Comparison of ENCODE assay signal across 10 cellular contexts in the genomic region with DNA sequence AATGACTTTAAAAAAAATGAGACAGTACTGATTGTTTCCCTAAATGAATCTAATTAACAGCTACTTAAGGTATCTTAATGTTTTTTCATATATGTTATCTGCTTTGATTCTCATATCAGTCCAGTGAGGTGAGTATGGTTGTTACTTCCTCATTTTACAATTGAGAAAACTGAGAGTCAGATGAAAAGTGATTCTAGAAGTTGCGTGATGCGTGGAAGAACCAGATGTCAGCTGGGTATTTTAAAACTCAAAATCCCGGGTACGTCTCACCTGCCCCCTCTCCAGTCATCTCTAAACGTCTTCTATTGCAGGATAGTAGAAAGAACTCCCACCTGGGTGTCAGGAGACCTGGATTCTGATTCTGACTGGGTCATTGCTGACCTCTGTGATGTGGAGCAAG.
DNase-seq lines count a peak whose midpoint lies in the region; ATAC-seq lines count a peak whose summit lies in the region.
"Had no signal": no experiment of that assay in that cellular context is flagged by ENCODE, and none has a peak within 500 bp of the region (broad histone marks: within the 10 kb centered on the region; RNA-seq: fewer than 3 reads in every experiment).

No MANE protein-coding gene starts in this region.

- H3K27ac ChIP-seq in mesenchymal stem cell (ENCODE audit: low read length, poor library complexity, severe bottlenecking) = no peak overlapping the region
- no peak overlapping the region for H3K27ac ChIP-seq in right cardiac atrium (ENCODE audit: low read length)
- H3K27ac ChIP-seq: upper lobe of right lung had no signal

- CTCF ChIA-PET in activated CD4-positive, alpha-beta T cell treated with anti-CD3 and anti-CD28 coated beads for 36 hours (lab: Charles Lee) = interaction anchor here (0.8 to 1.3 kb wide), 2 partner anchors 8 to 10 kb away, joined by 3 read pairs; no protein-coding TSS in a partner anchor

- no peak overlapping the region for H3K18ac ChIP-seq in mesenchymal stem cell (ENCODE audit: low read depth in 1 of 2, low read length in 2 of 2)

- WGBS in mesenchymal stem cell = 100% methylated on average over 1 of the region's 5 CpGs
- 85% methylated on average over 5 of the region's 5 CpGs for WGBS in right cardiac atrium

- no peak overlapping the region for H3K27ac Mint-ChIP-seq in activated CD4-positive, alpha-beta T cell treated with anti-CD3 and anti-CD28 coated beads for 36 hours

- H3K9ac ChIP-seq in mesenchymal stem cell (ENCODE audit: low read length) = no peak overlapping the region

- H2BK12ac ChIP-seq in mesenchymal stem cell (ENCODE audit: low read length in 2 of 2) = no peak overlapping the region

- H3K79me1 ChIP-seq in mesenchymal stem cell (replicated peaks; ENCODE audit: low read length, poor library complexity, severe bottlenecking) = peaks cover 19% of the 10 kb centered on the region

- H2BK5ac ChIP-seq in mesenchymal stem cell (ENCODE audit: low read depth, low read length, poor library complexity, severe bottlenecking) = no peak overlapping the region

- H3K27me3 ChIP-seq in mesenchymal stem cell (ENCODE audit: control insufficient read depth in 1 of 2, insufficient read depth in 1 of 2, low read length in 2 of 2) (no peaks in the 10 kb centered on the region), right cardiac atrium (ENCODE audit: control insufficient read depth, insufficient read depth) (no peaks in the 10 kb centered on the region)
- H3K27me3 ChIP-seq: upper lobe of right lung had no signal

- H4K8ac ChIP-seq in mesenchymal stem cell (ENCODE audit: low read length) = no peak overlapping the region

- peak overlapping the region; percentile 10 for H3K4me2 ChIP-seq in mesenchymal stem cell (ENCODE audit: low read length, poor library complexity, severe bottlenecking)

- no peaks in the 10 kb centered on the region for H3K36me3 ChIP-seq in mesenchymal stem cell (ENCODE audit: control insufficient read depth in 1 of 2, insufficient read depth in 2 of 2, low read depth in 1 of 2, low read length in 2 of 2)
- H3K36me3 ChIP-seq: upper lobe of right lung had no signal

- no peaks in the 10 kb centered on the region for H3K27me3 Mint-ChIP-seq in activated CD4-positive, alpha-beta T cell treated with anti-CD3 and anti-CD28 coated beads for 36 hours

- H2AFZ ChIP-seq in mesenchymal stem cell (ENCODE audit: low read depth, low read length) = no peak overlapping the region

- H2BK15ac ChIP-seq in mesenchymal stem cell (ENCODE audit: low read depth, poor library complexity, severe bottlenecking) = no peak overlapping the region

- ATAC-seq in GM18861 (IDR thresholded peaks at IDR 0.05; ENCODE audit: unreplicated experiment) (peak; percentile 87), GM21717 (IDR thresholded peaks at IDR 0.05; ENCODE audit: unreplicated experiment) (peak; percentile 80), HG03342 (IDR thresholded peaks at IDR 0.05; ENCODE audit: unreplicated experiment) (peak; percentile 89), right cardiac atrium (no peak), left cardiac atrium (no peak)
- no peak for ATAC-seq in activated CD4-positive, alpha-beta T cell treated with anti-CD3 and anti-CD28 coated beads for 36 hours
- ATAC-seq: upper lobe of right lung had no signal

- no peak overlapping the region for H3K4ac ChIP-seq in mesenchymal stem cell (ENCODE audit: low read depth in 1 of 2, low read length in 2 of 2)

- no peak for DNase-seq in mesenchymal stem cell
- no peak for DNase-seq in right cardiac atrium
- DNase-seq in activated CD4-positive, alpha-beta T cell treated with anti-CD3 and anti-CD28 coated beads for 36 hours = no peak
- DNase-seq in left cardiac atrium = no peak
- no peak for DNase-seq in cerebellar cortex (ENCODE audit: low spot score)
- DNase-seq: NCI-H82, upper lobe of right lung had no signal

- POLR2A ChIA-PET in activated CD4-positive, alpha-beta T cell treated with anti-CD3 and anti-CD28 coated beads for 36 hours (lab: Charles Lee) = no interaction called here

- intact Hi-C loops in right cardiac atrium (cut with DNase I) = no loop called here
- intact Hi-C loops in activated CD4-positive, alpha-beta T cell treated with anti-CD3 and anti-CD28 coated beads for 36 hours (cut with DNase I, micrococcal nuclease) = loop anchor here in 1 of 2 experiments (10.0 kb wide), 1 partner anchor 179 kb away; a partner anchor contains a TSS
- intact Hi-C loops in left cardiac atrium (cut with DNase I) = no loop called here

- H3K4me1 Mint-ChIP-seq in activated CD4-positive, alpha-beta T cell treated with anti-CD3 and anti-CD28 coated beads for 36 hours = peaks cover 23% of the 10 kb centered on the region

- H3K9me3 Mint-ChIP-seq in activated CD4-positive, alpha-beta T cell treated with anti-CD3 and anti-CD28 coated beads for 36 hours (ENCODE audit: low read depth) = no peaks in the 10 kb centered on the region

- H2AK5ac ChIP-seq in mesenchymal stem cell (ENCODE audit: low read length, severe bottlenecking) = no peak overlapping the region

- H2BK120ac ChIP-seq in mesenchymal stem cell (ENCODE audit: low read depth, low read length) = no peak overlapping the region

- no peak overlapping the region for H3K14ac ChIP-seq in mesenchymal stem cell (ENCODE audit: low read length in 2 of 2)

- H3K4me3 ChIP-seq in mesenchymal stem cell (ENCODE audit: insufficient read depth in 1 of 2, low read depth in 1 of 2, low read length in 2 of 2) (no peak overlapping the region), right cardiac atrium (ENCODE audit: low read length) (no peak overlapping the region)
- H3K4me3 ChIP-seq: upper lobe of right lung had no signal

- H4K91ac ChIP-seq in mesenchymal stem cell (ENCODE audit: low read length) = no peak overlapping the region

- H3K4me1 ChIP-seq in mesenchymal stem cell (ENCODE audit: control insufficient read depth, insufficient read depth, low read depth, low read length) = peaks cover 11% of the 10 kb centered on the region
- H3K4me1 ChIP-seq in right cardiac atrium (ENCODE audit: control insufficient read depth, insufficient read depth, low read length) = peaks cover 5% of the 10 kb centered on the region

- no peak overlapping the region for H3K4me3 Mint-ChIP-seq in activated CD4-positive, alpha-beta T cell treated with anti-CD3 and anti-CD28 coated beads for 36 hours

- H3K9me3 ChIP-seq in mesenchymal stem cell (ENCODE audit: control insufficient read depth, low read length) (no peaks in the 10 kb centered on the region), right cardiac atrium (ENCODE audit: control insufficient read depth, low read length) (no peaks in the 10 kb centered on the region)
- H3K9me3 ChIP-seq: upper lobe of right lung had no signal

- H3K36me3 Mint-ChIP-seq in activated CD4-positive, alpha-beta T cell treated with anti-CD3 and anti-CD28 coated beads for 36 hours (ENCODE audit: low read depth) = peaks cover 3% of the 10 kb centered on the region

- H3K23ac ChIP-seq in mesenchymal stem cell (ENCODE audit: low read length in 2 of 2) = no peak overlapping the region

Comparison
In these comparisons a context has a peak if more than half of its experiments do, and no peak if none do; other contexts are left out.
1. ATAC-seq: peak in GM18861 (single experiment), GM21717 (single experiment) and HG03342 (single experiment); none in right cardiac atrium (0 of 2), activated CD4-positive, alpha-beta T cell treated with anti-CD3 and anti-CD28 coated beads for 36 hours (single experiment) and left cardiac atrium (0 of 2).